In genomic region chr15:44735482-44736260, GRCh38 we compare ENCODE assay signal across 8 cellular contexts. TPM values are rescaled to one million over a fixed set of nuclear protein-coding genes. Genes with fewer than 3 reads are reported as not detected.
DNase-seq lines count a peak whose midpoint lies in the region; ATAC-seq and TF ChIP-seq lines count a peak whose summit lies in the region.

No MANE protein-coding gene starts in this region.

- H3K36me3 ChIP-seq in cardiac muscle cell = no peaks in the 10 kb centered on the region
- peaks cover 0 to 11% (median 6%) of the 10 kb centered on the region in 4 donors for H3K36me3 ChIP-seq in stomach

- peak overlapping the region; percentile 4 for H3K27ac ChIP-seq in cardiac muscle cell
- peak overlapping the region; percentile 54 to 80 (median 67) for H3K27ac ChIP-seq in stomach

- peak; percentile 65 for ATAC-seq in Right ventricle myocardium inferior
- ATAC-seq in GM21390 (IDR thresholded peaks at IDR 0.05; ENCODE audit: unreplicated experiment) = no peak

- DNase-seq in Right ventricle myocardium inferior (ENCODE audit: missing footprints) (no peak), cardiac septum (ENCODE audit: low spot score) (no peak), UCSD-AML1 (lab: John Stamatoyannopoulos, UW; ENCODE audit: unreplicated experiment) (peak; percentile 26), cardiac muscle cell (ENCODE audit: low read depth in 1 of 2, low spot score in 1 of 2) (peak in 1 of 2 donors; percentile 40), stomach (no peak), NK-92 (lab: John Stamatoyannopoulos, UW; ENCODE audit: unreplicated experiment) (no peak), RPMI8226 (no peak)

- 46 to 63% (median 58%) methylated on average over 8 of the region's 8 CpGs for WGBS in stomach, 5 donors

- no peak for TF ChIP-seq POLR2A in stomach (IDR thresholded peaks at IDR 0.05)

- H3K27me3 ChIP-seq in cardiac muscle cell (no peaks in the 10 kb centered on the region), stomach (no peaks in the 10 kb centered on the region)

- no peaks in the 10 kb centered on the region for H3K4me1 ChIP-seq in cardiac muscle cell (ENCODE audit: low read depth)
- peaks cover 0 to 42% (median 9%) of the 10 kb centered on the region in 4 donors for H3K4me1 ChIP-seq in stomach

- TF ChIP-seq CTCF in cardiac muscle cell (IDR thresholded peaks at IDR 0.05; ENCODE audit: low read depth, low read length) (no peak), stomach (IDR thresholded peaks at IDR 0.05) (no peak)

- no peak for TF ChIP-seq EP300 in stomach (IDR thresholded peaks at IDR 0.05)

- H3K4me3 ChIP-seq in cardiac muscle cell = no peak overlapping the region
- no peak overlapping the region for H3K4me3 ChIP-seq in stomach

- intact Hi-C loops in Right ventricle myocardium inferior (cut with DNase I) = no loop called here
- intact Hi-C loops in cardiac septum (cut with DNase I) = loop anchor here (10.0 kb wide), 1 partner anchor 141 kb away; no protein-coding TSS in a partner anchor
- intact Hi-C loops in stomach (cut with DNase I; ENCODE audit: low total_unique reads) = loop anchor here (5.0 kb wide), 1 partner anchor 63 kb away; no protein-coding TSS in a partner anchor

- H3K9me3 ChIP-seq in cardiac muscle cell (ENCODE audit: low read depth) = no peaks in the 10 kb centered on the region
- H3K9me3 ChIP-seq in stomach = no peaks in the 10 kb centered on the region

RNA-seq across cellular contexts. Expression of gene TRIM69, which starts 0.7 kb away (rescaled TPM):
- total RNA-seq in Right ventricle myocardium inferior (51.9 TPM), cardiac septum (70.7 TPM), cardiac muscle cell (35.3 and 37.1 TPM in 2 replicates), stomach (10 to 100 TPM in 1 of 5 donors, 1 to 10 TPM in 3, under 1 TPM in 1; 0.58 to 43.8 (median 2.7) TPM)
- polyA plus RNA-seq in cardiac muscle cell (20.3 and 31.2 TPM in 2 replicates), stomach (10 to 100 TPM in 2 of 3 donors, 1 to 10 TPM in 1; 9.2 to 14.7 (median 10.4) TPM)

RNA-seq across cellular contexts. Expression of gene B2M, which starts 24.4 kb away (rescaled TPM):
- 1,155 TPM for total RNA-seq in Right ventricle myocardium inferior
- total RNA-seq in cardiac septum = 904 TPM
- total RNA-seq in cardiac muscle cell = 170 and 414 TPM in 2 replicates
- polyA plus RNA-seq in cardiac muscle cell = 597 and 759 TPM in 2 replicates
- 1,000 to 10,000 TPM in 4 of 5 donors, 100 to 1,000 TPM in 1; 815 to 3,849 (median 2,307) TPM for total RNA-seq in stomach
- polyA plus RNA-seq in stomach = 1,000 to 10,000 TPM; 1,385 to 1,947 (median 1,540) TPM

RNA-seq across cellular contexts. Expression of gene PATL2, which starts 24.5 kb away (rescaled TPM):
- total RNA-seq in Right ventricle myocardium inferior (3.3 TPM), cardiac septum (1.00 TPM), cardiac muscle cell (0.33 TPM in 1 of 2 replicates, not detected in the other), stomach (1 to 10 TPM in 4 of 5 donors, not detected in 1; 1.3 to 5.8 (median 4.2) TPM)
- polyA plus RNA-seq in cardiac muscle cell (0.49 TPM in 1 of 2 replicates, not detected in the other), stomach (1 to 10 TPM in 2 of 3 donors, under 1 TPM in 1; 0.92 to 2.3 (median 1.1) TPM)
